In genomic region chr14:37591311-37591940, GRCh38 we compare ENCODE assay signal across 12 cellular contexts. TPM values are rescaled to one million over a fixed set of nuclear protein-coding genes. Genes with fewer than 3 reads are reported as not detected.
A peak's percentile ranks its signal among the peaks of the same experiment; 100 is the strongest.
DNase-seq lines count a peak whose midpoint lies in the region; ATAC-seq, FAIRE-seq and TF ChIP-seq lines count a peak whose summit lies in the region.
"Had no signal": no experiment of that assay in that cellular context is flagged by ENCODE, and none has a peak within 500 bp of the region (broad histone marks: within the 10 kb centered on the region; RNA-seq: fewer than 3 reads in every experiment).

No MANE protein-coding gene starts in this region.

- TF ChIP-seq POLR2A in suprapubic skin (IDR thresholded peaks at IDR 0.05) = no peak

- CTCF ChIA-PET in activated CD8-positive, alpha-beta memory T cell treated with anti-CD3 and anti-CD28 coated beads, Interleukin-2, amount 10 ng/mL, durations not matched to agents 7 days and 5 days (lab: Charles Lee) = no interaction called here

- no peak for DNase-seq in activated CD8-positive, alpha-beta memory T cell treated with anti-CD3 and anti-CD28 coated beads, Interleukin-2, amount 10 ng/mL, durations not matched to agents 7 days and 5 days
- DNase-seq in activated CD8-positive, alpha-beta memory T cell treated with anti-CD3 and anti-CD28 coated beads for 24 hours = no peak
- DNase-seq in NCI-H748 treated with DMSO at 0.1 percent for 48 hours (lab: John Stamatoyannopoulos, UW) (peak; percentile 74), iPS-NIHi11 (ENCODE audit: low spot score) (peak; percentile 64), suprapubic skin (ENCODE audit: low spot score in 2 of 2) (no peak), HTR-8/SVneo (ENCODE audit: insufficient read length, low spot score) (no peak), kidney glomerular epithelial cell (lab: John Stamatoyannopoulos, UW) (no peak)
- DNase-seq in activated T-cell treated with anti-CD3 and anti-CD28 coated beads, Interleukin-2, amount 50 U/mL, for 4 hours = no peak
- DNase-seq: activated CD4-positive, CD25-positive, alpha-beta regulatory T cell treated with anti-CD3 and anti-CD28 coated beads, Interleukin-2, amount 50 U/mL, for 72 hours had no signal

- peaks cover 8% of the 10 kb centered on the region for H3K4me1 Mint-ChIP-seq in activated CD8-positive, alpha-beta memory T cell treated with anti-CD3 and anti-CD28 coated beads, Interleukin-2, amount 10 ng/mL, durations not matched to agents 7 days and 5 days
- H3K4me1 Mint-ChIP-seq in activated T-cell treated with anti-CD3 and anti-CD28 coated beads, Interleukin-2, amount 50 U/mL, for 4 hours (ENCODE audit: low read depth) = peaks cover 12% of the 10 kb centered on the region

- peaks cover 47% of the 10 kb centered on the region for H3K4me1 ChIP-seq in suprapubic skin

- ATAC-seq in activated CD8-positive, alpha-beta memory T cell treated with anti-CD3 and anti-CD28 coated beads, Interleukin-2, amount 10 ng/mL, durations not matched to agents 7 days and 5 days = no peak
- no peak for ATAC-seq in activated T-cell treated with anti-CD3 and anti-CD28 coated beads, Interleukin-2, amount 50 U/mL, for 4 hours

- peak overlapping the region; percentile 74 for H3K27ac Mint-ChIP-seq in activated CD8-positive, alpha-beta memory T cell treated with anti-CD3 and anti-CD28 coated beads, Interleukin-2, amount 10 ng/mL, durations not matched to agents 7 days and 5 days
- H3K27ac Mint-ChIP-seq: B cell had no signal

- TF ChIP-seq EP300 in suprapubic skin (IDR thresholded peaks at IDR 0.05) = no peak

- peaks cover 81% of the 10 kb centered on the region for H3K27me3 Mint-ChIP-seq in activated CD8-positive, alpha-beta memory T cell treated with anti-CD3 and anti-CD28 coated beads, Interleukin-2, amount 10 ng/mL, durations not matched to agents 7 days and 5 days
- H3K27me3 Mint-ChIP-seq in activated T-cell treated with anti-CD3 and anti-CD28 coated beads, Interleukin-2, amount 50 U/mL, for 4 hours (ENCODE audit: low read depth) = peaks cover 79% of the 10 kb centered on the region

- no peak overlapping the region for H3K27ac ChIP-seq in suprapubic skin
- H3K27ac ChIP-seq: coronary artery had no signal

- H3K27me3 ChIP-seq in suprapubic skin = peaks cover 96% of the 10 kb centered on the region

- no peak for FAIRE-seq in HTR-8/SVneo (lab: Jason Lieb, UNC)

- peaks cover 2% of the 10 kb centered on the region for H3K9me3 Mint-ChIP-seq in activated CD8-positive, alpha-beta memory T cell treated with anti-CD3 and anti-CD28 coated beads, Interleukin-2, amount 10 ng/mL, durations not matched to agents 7 days and 5 days (ENCODE audit: low read depth)
- H3K9me3 Mint-ChIP-seq in activated T-cell treated with anti-CD3 and anti-CD28 coated beads, Interleukin-2, amount 50 U/mL, for 4 hours = peaks cover 11% of the 10 kb centered on the region

- 8% methylated on average over 30 of the region's 45 CpGs for WGBS in suprapubic skin

- no peak for TF ChIP-seq CTCF in suprapubic skin (IDR thresholded peaks at IDR 0.05)

- H3K36me3 ChIP-seq in suprapubic skin = no peaks in the 10 kb centered on the region

- no peaks in the 10 kb centered on the region for H3K9me3 ChIP-seq in suprapubic skin

- H3K4me3 Mint-ChIP-seq in activated CD8-positive, alpha-beta memory T cell treated with anti-CD3 and anti-CD28 coated beads, Interleukin-2, amount 10 ng/mL, durations not matched to agents 7 days and 5 days = no peak overlapping the region
- no peak overlapping the region for H3K4me3 Mint-ChIP-seq in activated T-cell treated with anti-CD3 and anti-CD28 coated beads, Interleukin-2, amount 50 U/mL, for 4 hours
- H3K4me3 Mint-ChIP-seq: B cell had no signal

- peaks cover 6% of the 10 kb centered on the region for H3K36me3 Mint-ChIP-seq in activated CD8-positive, alpha-beta memory T cell treated with anti-CD3 and anti-CD28 coated beads, Interleukin-2, amount 10 ng/mL, durations not matched to agents 7 days and 5 days
- H3K36me3 Mint-ChIP-seq in activated T-cell treated with anti-CD3 and anti-CD28 coated beads, Interleukin-2, amount 50 U/mL, for 4 hours (ENCODE audit: insufficient read depth) = peaks cover 3% of the 10 kb centered on the region

- H3K4me3 ChIP-seq in suprapubic skin = peak overlapping the region; percentile 4
- H3K4me3 ChIP-seq: coronary artery had no signal

RNA-seq across cellular contexts. Expression of gene FOXA1, which starts 3.6 kb away (rescaled TPM):
- not detected for total RNA-seq in activated CD8-positive, alpha-beta memory T cell treated with anti-CD3 and anti-CD28 coated beads, Interleukin-2, amount 10 ng/mL, durations not matched to agents 7 days and 5 days
- 10 to 100 TPM in 2 of 4 donors, 1 to 10 TPM in 2; 4.8 to 14.4 (median 8.3) TPM for total RNA-seq in suprapubic skin
- under 1 TPM; 0.34 to 0.68 (median 0.35) TPM for total RNA-seq in activated T-cell treated with anti-CD3 and anti-CD28 coated beads, Interleukin-2, amount 50 U/mL, for 4 hours
- total RNA-seq: B cell, left cardiac atrium had no signal

RNA-seq across cellular contexts. Expression of gene TTC6, which starts 4.0 kb away (rescaled TPM):
- total RNA-seq in activated CD8-positive, alpha-beta memory T cell treated with anti-CD3 and anti-CD28 coated beads, Interleukin-2, amount 10 ng/mL, durations not matched to agents 7 days and 5 days = not detected
- 1 to 10 TPM in 2 of 4 donors, under 1 TPM in 2; 0.18 to 9.5 (median 1.1) TPM for total RNA-seq in suprapubic skin
- not detected for total RNA-seq in activated T-cell treated with anti-CD3 and anti-CD28 coated beads, Interleukin-2, amount 50 U/mL, for 4 hours
- total RNA-seq: B cell, left cardiac atrium had no signal

Comparison
In these comparisons a context has a peak if more than half of its experiments do, and no peak if none do; other contexts are left out.
1. DNase-seq: peak in NCI-H748 treated with DMSO at 0.1 percent for 48 hours (single experiment) and iPS-NIHi11 (single experiment); none in activated CD8-positive, alpha-beta memory T cell treated with anti-CD3 and anti-CD28 coated beads, Interleukin-2, amount 10 ng/mL, durations not matched to agents 7 days and 5 days (single experiment), activated CD8-positive, alpha-beta memory T cell treated with anti-CD3 and anti-CD28 coated beads for 24 hours (single experiment), suprapubic skin (0 of 2), HTR-8/SVneo (single experiment), kidney glomerular epithelial cell (single experiment) and activated T-cell treated with anti-CD3 and anti-CD28 coated beads, Interleukin-2, amount 50 U/mL, for 4 hours (single experiment).